ENCODE assay signal across 17 cellular contexts in genomic region chr21:16116798-16117197, GRCh38.
DNase-seq lines count a peak whose midpoint lies in the region; ATAC-seq and TF ChIP-seq lines count a peak whose summit lies in the region.
"Had no signal": no experiment of that assay in that cellular context is flagged by ENCODE, and none has a peak within 500 bp of the region (broad histone marks: within the 10 kb centered on the region; RNA-seq: fewer than 3 reads in every experiment).

No MANE protein-coding gene starts in this region.

- 94% methylated on average over 1 of the region's 1 CpG for WGBS in prostate gland

- H3K9me3 Mint-ChIP-seq in Calu3 (ENCODE audit: low read depth, unreplicated experiment): no peaks in the 10 kb centered on the region
- H3K9me3 Mint-ChIP-seq in activated CD4-positive, alpha-beta memory T cell treated with anti-CD3 and anti-CD28 coated beads, Interleukin-2, amount 10 ng/mL, durations not matched to agents 7 days and 5 days: peaks cover 2% of the 10 kb centered on the region

- no peaks in the 10 kb centered on the region for H3K36me3 ChIP-seq in adipocyte (ENCODE audit: control insufficient read depth, insufficient read depth, low read length, severe bottlenecking)
- no peaks in the 10 kb centered on the region for H3K36me3 ChIP-seq in prostate gland
- H3K36me3 ChIP-seq: lower lobe of right lung had no signal

- DNase-seq in Calu3 (no peak), adipocyte (ENCODE audit: low read depth) (peak; percentile 50), fibroblast of peridontal ligament (ENCODE audit: extremely low read depth) (peak; percentile 5), pulmonary artery endothelial cell (ENCODE audit: low read depth, low spot score) (peak; percentile 79), prostate gland (ENCODE audit: low spot score) (no peak)
- DNase-seq in activated CD4-positive, alpha-beta memory T cell treated with anti-CD3 and anti-CD28 coated beads, Interleukin-2, amount 10 ng/mL, durations not matched to agents 7 days and 5 days: no peak
- DNase-seq in stimulated activated CD8-positive, alpha-beta memory T cell treated with anti-CD3 and anti-CD28 coated beads, Interleukin-4, amount 100 ng/mL, for 48 hours: no peak
- DNase-seq: activated CD4-positive, CD25-positive, alpha-beta regulatory T cell treated with anti-CD3 and anti-CD28 coated beads, Interleukin-2, amount 50 U/mL, for 72 hours; activated naive CD8-positive, alpha-beta T cell treated with anti-CD3 and anti-CD28 coated beads, Interleukin-2, amount 10 ng/mL, durations not matched to agents 7 days and 5 days; AML-193; lower lobe of right lung; NCI-H1092 treated with DMSO at 0.1 percent for 48 hours; NCI-H446 treated with DMSO at 0.1 percent for 48 hours; OCI-M1; T-helper 1 cell had no signal

- POLR2A ChIA-PET in activated CD4-positive, alpha-beta memory T cell treated with anti-CD3 and anti-CD28 coated beads, Interleukin-2, amount 10 ng/mL, durations not matched to agents 7 days and 5 days (lab: Charles Lee): no interaction called here

- peak overlapping the region; percentile 45 for H3K27ac Mint-ChIP-seq in Calu3 (ENCODE audit: unreplicated experiment)
- no peak overlapping the region for H3K27ac Mint-ChIP-seq in activated CD4-positive, alpha-beta memory T cell treated with anti-CD3 and anti-CD28 coated beads, Interleukin-2, amount 10 ng/mL, durations not matched to agents 7 days and 5 days
- H3K27ac Mint-ChIP-seq: activated naive CD8-positive, alpha-beta T cell treated with anti-CD3 and anti-CD28 coated beads, Interleukin-2, amount 10 ng/mL, durations not matched to agents 7 days and 5 days; IgD-negative memory B cell had no signal

- H3K27me3 ChIP-seq in adipocyte (replicated peaks; ENCODE audit: control insufficient read depth, insufficient read depth, low read length): no peaks in the 10 kb centered on the region
- H3K27me3 ChIP-seq in prostate gland (replicated peaks; ENCODE audit: insufficient read depth): no peaks in the 10 kb centered on the region

- H3K27me3 Mint-ChIP-seq in Calu3 (ENCODE audit: unreplicated experiment): no peaks in the 10 kb centered on the region
- H3K27me3 Mint-ChIP-seq in activated CD4-positive, alpha-beta memory T cell treated with anti-CD3 and anti-CD28 coated beads, Interleukin-2, amount 10 ng/mL, durations not matched to agents 7 days and 5 days: no peaks in the 10 kb centered on the region
- H3K27me3 Mint-ChIP-seq: activated naive CD8-positive, alpha-beta T cell treated with anti-CD3 and anti-CD28 coated beads, Interleukin-2, amount 10 ng/mL, durations not matched to agents 7 days and 5 days; IgD-negative memory B cell had no signal

- peaks cover 6% of the 10 kb centered on the region for H3K36me3 Mint-ChIP-seq in Calu3 (ENCODE audit: insufficient read depth, unreplicated experiment)
- H3K36me3 Mint-ChIP-seq in activated CD4-positive, alpha-beta memory T cell treated with anti-CD3 and anti-CD28 coated beads, Interleukin-2, amount 10 ng/mL, durations not matched to agents 7 days and 5 days (ENCODE audit: low read depth): no peaks in the 10 kb centered on the region
- H3K36me3 Mint-ChIP-seq: activated naive CD8-positive, alpha-beta T cell treated with anti-CD3 and anti-CD28 coated beads, Interleukin-2, amount 10 ng/mL, durations not matched to agents 7 days and 5 days; IgD-negative memory B cell had no signal

- peaks cover 42% of the 10 kb centered on the region for H3K4me1 ChIP-seq in adipocyte (ENCODE audit: control insufficient read depth, insufficient read depth, low read length)
- no peaks in the 10 kb centered on the region for H3K4me1 ChIP-seq in prostate gland (replicated peaks)
- H3K4me1 ChIP-seq: lower lobe of right lung had no signal

- intact Hi-C loops in Calu3 (cut with micrococcal nuclease; ENCODE audit: unreplicated experiment) (no loop called here), prostate gland (cut with DNase I) (no loop called here)

- no peak for ATAC-seq in SK-N-SH treated with all-trans-retinoic acid at 6 μM for 48 hours
- ATAC-seq: lower lobe of right lung had no signal

- no peak for TF ChIP-seq CTCF in Calu3 (IDR thresholded peaks at IDR 0.05; ENCODE audit: unreplicated experiment)
- no peak for TF ChIP-seq CTCF in prostate gland (IDR thresholded peaks at IDR 0.05)

- no peak for TF ChIP-seq POLR2A in prostate gland (IDR thresholded peaks at IDR 0.05)

- CTCF ChIA-PET in Calu3 (lab: Charles Lee): no interaction called here
- CTCF ChIA-PET in activated CD4-positive, alpha-beta memory T cell treated with anti-CD3 and anti-CD28 coated beads, Interleukin-2, amount 10 ng/mL, durations not matched to agents 7 days and 5 days (lab: Charles Lee): no interaction called here

- no peak overlapping the region for H3K27ac ChIP-seq in prostate gland

- H3K9ac ChIP-seq in adipocyte (ENCODE audit: low read length): peak overlapping the region; percentile 76

- peaks cover 13% of the 10 kb centered on the region for H3K4me1 Mint-ChIP-seq in Calu3 (ENCODE audit: low read depth, unreplicated experiment)
- H3K4me1 Mint-ChIP-seq in activated CD4-positive, alpha-beta memory T cell treated with anti-CD3 and anti-CD28 coated beads, Interleukin-2, amount 10 ng/mL, durations not matched to agents 7 days and 5 days: no peaks in the 10 kb centered on the region
- H3K4me1 Mint-ChIP-seq: activated naive CD8-positive, alpha-beta T cell treated with anti-CD3 and anti-CD28 coated beads, Interleukin-2, amount 10 ng/mL, durations not matched to agents 7 days and 5 days; IgD-negative memory B cell had no signal

- no peak overlapping the region for H3K4me3 Mint-ChIP-seq in Calu3 (ENCODE audit: low read depth, unreplicated experiment)
- H3K4me3 Mint-ChIP-seq in activated CD4-positive, alpha-beta memory T cell treated with anti-CD3 and anti-CD28 coated beads, Interleukin-2, amount 10 ng/mL, durations not matched to agents 7 days and 5 days: no peak overlapping the region
- H3K4me3 Mint-ChIP-seq: activated naive CD8-positive, alpha-beta T cell treated with anti-CD3 and anti-CD28 coated beads, Interleukin-2, amount 10 ng/mL, durations not matched to agents 7 days and 5 days; IgD-negative memory B cell had no signal

- H3K4me3 ChIP-seq in adipocyte (ENCODE audit: low read length) (peak overlapping the region; percentile 77), prostate gland (no peak overlapping the region)
- H3K4me3 ChIP-seq: lower lobe of right lung had no signal

- H3K9me3 ChIP-seq in adipocyte (ENCODE audit: control insufficient read depth, low read length) (no peaks in the 10 kb centered on the region), prostate gland (no peaks in the 10 kb centered on the region)
- H3K9me3 ChIP-seq: lower lobe of right lung had no signal

- BruUV-seq in Calu3 (replicated peaks; lab: Mats Ljungman, UMichigan): no TSS peak

TF ChIP-seq in SK-N-SH treated with all-trans-retinoic acid at 6 μM for 48 hours, 23 proteins besides CTCF, POLR2A, EP300 and RAD21 (continues in another document):
- no peak for TF ChIP-seq TCF4 (CRISPR knock-in tag; IDR thresholded peaks at IDR 0.05; ENCODE audit: borderline replicate concordance)
- TF ChIP-seq, protein P1, sequence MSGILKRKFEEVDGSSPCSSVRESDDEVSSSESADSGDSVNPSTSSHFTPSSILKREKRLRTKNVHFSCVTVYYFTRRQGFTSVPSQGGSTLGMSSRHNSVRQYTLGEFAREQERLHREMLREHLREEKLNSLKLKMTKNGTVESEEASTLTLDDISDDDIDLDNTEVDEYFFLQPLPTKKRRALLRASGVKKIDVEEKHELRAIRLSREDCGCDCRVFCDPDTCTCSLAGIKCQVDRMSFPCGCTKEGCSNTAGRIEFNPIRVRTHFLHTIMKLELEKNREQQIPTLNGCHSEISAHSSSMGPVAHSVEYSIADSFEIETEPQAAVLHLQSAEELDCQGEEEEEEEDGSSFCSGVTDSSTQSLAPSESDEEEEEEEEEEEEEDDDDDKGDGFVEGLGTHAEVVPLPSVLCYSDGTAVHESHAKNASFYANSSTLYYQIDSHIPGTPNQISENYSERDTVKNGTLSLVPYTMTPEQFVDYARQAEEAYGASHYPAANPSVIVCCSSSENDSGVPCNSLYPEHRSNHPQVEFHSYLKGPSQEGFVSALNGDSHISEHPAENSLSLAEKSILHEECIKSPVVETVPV (CRISPR knock-in tag; IDR thresholded peaks at IDR 0.05): no peak
- TF ChIP-seq ZFP30 (CRISPR knock-in tag; IDR thresholded peaks at IDR 0.05): no peak
- TF ChIP-seq, protein P2, sequence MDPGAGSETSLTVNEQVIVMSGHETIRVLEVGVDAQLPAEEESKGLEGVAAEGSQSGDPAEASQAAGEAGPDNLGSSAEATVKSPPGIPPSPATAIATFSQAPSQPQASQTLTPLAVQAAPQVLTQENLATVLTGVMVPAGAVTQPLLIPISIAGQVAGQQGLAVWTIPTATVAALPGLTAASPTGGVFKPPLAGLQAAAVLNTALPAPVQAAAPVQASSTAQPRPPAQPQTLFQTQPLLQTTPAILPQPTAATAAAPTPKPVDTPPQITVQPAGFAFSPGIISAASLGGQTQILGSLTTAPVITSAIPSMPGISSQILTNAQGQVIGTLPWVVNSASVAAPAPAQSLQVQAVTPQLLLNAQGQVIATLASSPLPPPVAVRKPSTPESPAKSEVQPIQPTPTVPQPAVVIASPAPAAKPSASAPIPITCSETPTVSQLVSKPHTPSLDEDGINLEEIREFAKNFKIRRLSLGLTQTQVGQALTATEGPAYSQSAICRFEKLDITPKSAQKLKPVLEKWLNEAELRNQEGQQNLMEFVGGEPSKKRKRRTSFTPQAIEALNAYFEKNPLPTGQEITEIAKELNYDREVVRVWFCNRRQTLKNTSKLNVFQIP (CRISPR knock-in tag; IDR thresholded peaks at IDR 0.05; ENCODE audit: borderline replicate concordance, low read depth): no peak
- no peak for TF ChIP-seq RARB (CRISPR knock-in tag; IDR thresholded peaks at IDR 0.05)
- no peak for TF ChIP-seq GLIS3 (CRISPR knock-in tag; IDR thresholded peaks at IDR 0.05)
- no peak for TF ChIP-seq OSR1 (CRISPR knock-in tag; IDR thresholded peaks at IDR 0.05)
- no peak for TF ChIP-seq ZNF565 (CRISPR knock-in tag; conservative IDR thresholded peaks at IDR 0.05; ENCODE audit: low read depth)
- TF ChIP-seq ARNTL (CRISPR knock-in tag; IDR thresholded peaks at IDR 0.05; ENCODE audit: borderline replicate concordance, low read depth): no peak
- no peak for TF ChIP-seq BACH2 (CRISPR knock-in tag; IDR thresholded peaks at IDR 0.05; ENCODE audit: borderline replicate concordance)
- TF ChIP-seq ZFP3 (CRISPR knock-in tag; IDR thresholded peaks at IDR 0.05): no peak

Comparison
In these comparisons a context has a peak if more than half of its experiments do, and no peak if none do; other contexts are left out.
1. DNase-seq: peak in adipocyte (single experiment), fibroblast of peridontal ligament (single experiment) and pulmonary artery endothelial cell (single experiment); none in Calu3 (single experiment), activated CD4-positive, alpha-beta memory T cell treated with anti-CD3 and anti-CD28 coated beads, Interleukin-2, amount 10 ng/mL, durations not matched to agents 7 days and 5 days (single experiment), stimulated activated CD8-positive, alpha-beta memory T cell treated with anti-CD3 and anti-CD28 coated beads, Interleukin-4, amount 100 ng/mL, for 48 hours (single experiment) and prostate gland (single experiment).